ENCODE assay signal across 2 cellular contexts in the genomic region with DNA sequence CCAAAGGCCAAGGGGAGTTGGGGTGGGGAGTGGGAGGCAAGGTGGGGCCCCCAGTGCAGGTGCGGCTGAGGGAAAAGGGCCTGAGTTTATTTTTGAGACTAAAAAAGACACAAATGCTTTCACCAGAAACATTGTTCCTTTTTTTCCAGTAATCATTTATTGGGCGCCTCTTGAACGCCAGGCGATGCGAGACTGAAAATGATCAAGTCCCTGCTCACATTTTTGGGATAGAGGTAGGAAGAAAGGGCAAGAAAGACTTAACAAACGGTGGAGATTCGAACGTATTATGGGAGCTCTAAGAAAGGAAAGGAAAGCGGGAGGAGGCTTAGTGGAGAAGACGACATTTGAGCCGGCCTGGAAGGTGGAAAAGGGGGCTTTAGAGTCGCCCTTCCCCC.
TF ChIP-seq lines count a peak whose summit lies in the region.

No MANE protein-coding gene starts in this region.

TF ChIP-seq in SK-N-SH, 30 proteins besides CTCF, POLR2A, EP300 and RAD21:
- TF ChIP-seq REST (IDR thresholded peaks at IDR 0.05; ENCODE audit: low read depth, low read length) (no peak), PBX3 (IDR thresholded peaks at IDR 0.05) (no peak), FOXJ3 (CRISPR knock-in tag; IDR thresholded peaks at IDR 0.05) (no peak), GABPA (IDR thresholded peaks at IDR 0.05; ENCODE audit: low read depth) (no peak), NFIC (IDR thresholded peaks at IDR 0.05; ENCODE audit: borderline replicate concordance) (no peak), SIN3A (IDR thresholded peaks at IDR 0.05; ENCODE audit: borderline replicate concordance, low read depth, low read length) (no peak), RXRA (IDR thresholded peaks at IDR 0.05; ENCODE audit: borderline replicate concordance, low read depth) (no peak), USF2 (IDR thresholded peaks at IDR 0.05; ENCODE audit: borderline replicate concordance, low read depth, low read length) (no peak), RFX5 (IDR thresholded peaks at IDR 0.05; ENCODE audit: low read length) (no peak)
- TF ChIP-seq, protein P1, sequence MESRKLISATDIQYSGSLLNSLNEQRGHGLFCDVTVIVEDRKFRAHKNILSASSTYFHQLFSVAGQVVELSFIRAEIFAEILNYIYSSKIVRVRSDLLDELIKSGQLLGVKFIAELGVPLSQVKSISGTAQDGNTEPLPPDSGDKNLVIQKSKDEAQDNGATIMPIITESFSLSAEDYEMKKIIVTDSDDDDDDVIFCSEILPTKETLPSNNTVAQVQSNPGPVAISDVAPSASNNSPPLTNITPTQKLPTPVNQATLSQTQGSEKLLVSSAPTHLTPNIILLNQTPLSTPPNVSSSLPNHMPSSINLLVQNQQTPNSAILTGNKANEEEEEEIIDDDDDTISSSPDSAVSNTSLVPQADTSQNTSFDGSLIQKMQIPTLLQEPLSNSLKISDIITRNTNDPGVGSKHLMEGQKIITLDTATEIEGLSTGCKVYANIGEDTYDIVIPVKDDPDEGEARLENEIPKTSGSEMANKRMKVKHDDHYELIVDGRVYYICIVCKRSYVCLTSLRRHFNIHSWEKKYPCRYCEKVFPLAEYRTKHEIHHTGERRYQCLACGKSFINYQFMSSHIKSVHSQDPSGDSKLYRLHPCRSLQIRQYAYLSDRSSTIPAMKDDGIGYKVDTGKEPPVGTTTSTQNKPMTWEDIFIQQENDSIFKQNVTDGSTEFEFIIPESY (IDR thresholded peaks at IDR 0.05; ENCODE audit: borderline replicate concordance, low read depth), result no peak
- TF ChIP-seq, protein P2, sequence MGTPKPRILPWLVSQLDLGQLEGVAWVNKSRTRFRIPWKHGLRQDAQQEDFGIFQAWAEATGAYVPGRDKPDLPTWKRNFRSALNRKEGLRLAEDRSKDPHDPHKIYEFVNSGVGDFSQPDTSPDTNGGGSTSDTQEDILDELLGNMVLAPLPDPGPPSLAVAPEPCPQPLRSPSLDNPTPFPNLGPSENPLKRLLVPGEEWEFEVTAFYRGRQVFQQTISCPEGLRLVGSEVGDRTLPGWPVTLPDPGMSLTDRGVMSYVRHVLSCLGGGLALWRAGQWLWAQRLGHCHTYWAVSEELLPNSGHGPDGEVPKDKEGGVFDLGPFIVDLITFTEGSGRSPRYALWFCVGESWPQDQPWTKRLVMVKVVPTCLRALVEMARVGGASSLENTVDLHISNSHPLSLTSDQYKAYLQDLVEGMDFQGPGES (IDR thresholded peaks at IDR 0.05; ENCODE audit: low read depth, low read length), result no peak

TF ChIP-seq in SK-N-SH treated with all-trans-retinoic acid at 6 μM for 48 hours, 23 proteins besides CTCF, POLR2A, EP300 and RAD21 (continued from another document):
- TF ChIP-seq, protein P3, sequence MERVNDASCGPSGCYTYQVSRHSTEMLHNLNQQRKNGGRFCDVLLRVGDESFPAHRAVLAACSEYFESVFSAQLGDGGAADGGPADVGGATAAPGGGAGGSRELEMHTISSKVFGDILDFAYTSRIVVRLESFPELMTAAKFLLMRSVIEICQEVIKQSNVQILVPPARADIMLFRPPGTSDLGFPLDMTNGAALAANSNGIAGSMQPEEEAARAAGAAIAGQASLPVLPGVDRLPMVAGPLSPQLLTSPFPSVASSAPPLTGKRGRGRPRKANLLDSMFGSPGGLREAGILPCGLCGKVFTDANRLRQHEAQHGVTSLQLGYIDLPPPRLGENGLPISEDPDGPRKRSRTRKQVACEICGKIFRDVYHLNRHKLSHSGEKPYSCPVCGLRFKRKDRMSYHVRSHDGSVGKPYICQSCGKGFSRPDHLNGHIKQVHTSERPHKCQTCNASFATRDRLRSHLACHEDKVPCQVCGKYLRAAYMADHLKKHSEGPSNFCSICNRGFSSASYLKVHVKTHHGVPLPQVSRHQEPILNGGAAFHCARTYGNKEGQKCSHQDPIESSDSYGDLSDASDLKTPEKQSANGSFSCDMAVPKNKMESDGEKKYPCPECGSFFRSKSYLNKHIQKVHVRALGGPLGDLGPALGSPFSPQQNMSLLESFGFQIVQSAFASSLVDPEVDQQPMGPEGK (CRISPR knock-in tag; IDR thresholded peaks at IDR 0.05; ENCODE audit: borderline replicate concordance), result no peak
- TF ChIP-seq ARNTL (CRISPR knock-in tag; IDR thresholded peaks at IDR 0.05; ENCODE audit: borderline replicate concordance, low read depth) (no peak), CSDC2 (CRISPR knock-in tag; IDR thresholded peaks at IDR 0.05) (no peak), TCF4 (CRISPR knock-in tag; IDR thresholded peaks at IDR 0.05; ENCODE audit: borderline replicate concordance) (no peak), ZC3H10 (CRISPR knock-in tag; IDR thresholded peaks at IDR 0.05) (no peak), CREB5 (CRISPR knock-in tag; IDR thresholded peaks at IDR 0.05; ENCODE audit: low read depth) (no peak), ISL1 (CRISPR knock-in tag; IDR thresholded peaks at IDR 0.05) (no peak), TSHZ2 (CRISPR knock-in tag; IDR thresholded peaks at IDR 0.05) (no peak), ZFP3 (CRISPR knock-in tag; IDR thresholded peaks at IDR 0.05) (no peak), ZNF565 (CRISPR knock-in tag; conservative IDR thresholded peaks at IDR 0.05; ENCODE audit: low read depth) (no peak), ZNF8 (CRISPR knock-in tag; IDR thresholded peaks at IDR 0.05) (no peak), GLIS3 (CRISPR knock-in tag; IDR thresholded peaks at IDR 0.05) (no peak), SNAI2 (CRISPR knock-in tag; IDR thresholded peaks at IDR 0.05) (no peak)
- TF ChIP-seq, protein P4, sequence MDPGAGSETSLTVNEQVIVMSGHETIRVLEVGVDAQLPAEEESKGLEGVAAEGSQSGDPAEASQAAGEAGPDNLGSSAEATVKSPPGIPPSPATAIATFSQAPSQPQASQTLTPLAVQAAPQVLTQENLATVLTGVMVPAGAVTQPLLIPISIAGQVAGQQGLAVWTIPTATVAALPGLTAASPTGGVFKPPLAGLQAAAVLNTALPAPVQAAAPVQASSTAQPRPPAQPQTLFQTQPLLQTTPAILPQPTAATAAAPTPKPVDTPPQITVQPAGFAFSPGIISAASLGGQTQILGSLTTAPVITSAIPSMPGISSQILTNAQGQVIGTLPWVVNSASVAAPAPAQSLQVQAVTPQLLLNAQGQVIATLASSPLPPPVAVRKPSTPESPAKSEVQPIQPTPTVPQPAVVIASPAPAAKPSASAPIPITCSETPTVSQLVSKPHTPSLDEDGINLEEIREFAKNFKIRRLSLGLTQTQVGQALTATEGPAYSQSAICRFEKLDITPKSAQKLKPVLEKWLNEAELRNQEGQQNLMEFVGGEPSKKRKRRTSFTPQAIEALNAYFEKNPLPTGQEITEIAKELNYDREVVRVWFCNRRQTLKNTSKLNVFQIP (CRISPR knock-in tag; IDR thresholded peaks at IDR 0.05; ENCODE audit: borderline replicate concordance, low read depth), result no peak
